8 cellular contexts compared by ENCODE assay signal in genomic region chr17:46193246-46193625, GRCh38.
DNase-seq lines count a peak whose midpoint lies in the region; ATAC-seq and TF ChIP-seq lines count a peak whose summit lies in the region.

KANSL1 (minus strand) TSS chr17:46193429; CDS start chr17:46172143, 21,286 bp downstream.

- DNase-seq in GM13977 (ENCODE audit: low spot score): peak; percentile 98
- peak; percentile 60 for DNase-seq in NCI-H146 treated with DMSO at 0.1 percent for 48 hours (lab: John Stamatoyannopoulos, UW; ENCODE audit: unreplicated experiment)
- DNase-seq in T-helper 2 cell: peak; percentile 81 to 95 (median 81)
- peak; percentile 76 for DNase-seq in astrocyte of the cerebellum (ENCODE audit: low read depth)
- peak; percentile 95 for DNase-seq in hepatic stellate cell (ENCODE audit: low spot score)
- DNase-seq in retinal pigment epithelial cell (ENCODE audit: low read depth): peak; percentile 61
- no peak for DNase-seq in OCI-M2 (lab: John Stamatoyannopoulos, UW; ENCODE audit: unreplicated experiment)

- ATAC-seq in HG02852 (IDR thresholded peaks at IDR 0.05; ENCODE audit: unreplicated experiment): peak; percentile 58

- peak; percentile 94 for TF ChIP-seq CTCF in GM13977 (IDR thresholded peaks at IDR 0.05; ENCODE audit: extremely low read depth, insufficient read depth, missing control alignments)
- TF ChIP-seq CTCF in astrocyte of the cerebellum (IDR thresholded peaks at IDR 0.05; ENCODE audit: low read depth, low read length, missing control alignments): peak; percentile 34
- peak; percentile 35 for TF ChIP-seq CTCF in retinal pigment epithelial cell (conservative IDR thresholded peaks at IDR 0.05; ENCODE audit: low read depth, low read length)

- H3K4me3 ChIP-seq in astrocyte of the cerebellum (ENCODE audit: low read depth, low read length): peak within 1 kb of the TSS; percentile 82
- H3K4me3 ChIP-seq in retinal pigment epithelial cell (ENCODE audit: low read length): peak within 1 kb of the TSS; percentile 97

- in situ Hi-C loops in GM13977 (cut with MboI; ENCODE audit: low pct_unique_long_range_greater_than_20kb, low sequenced_read_pairs, unreplicated experiment): no loop called here
- in situ Hi-C loops in astrocyte of the cerebellum (cut with HindIII; ENCODE audit: low sequenced_read_pairs): no loop called here

Comparison
In these comparisons a context has a peak if more than half of its experiments do, and no peak if none do; other contexts are left out.
1. CTCF ChIP-seq: peak in every context shown above with its lines; median percentile 94 in GM13977; 35 in retinal pigment epithelial cell; 34 in astrocyte of the cerebellum.